12 cellular contexts compared by ENCODE assay signal in the genomic region with DNA sequence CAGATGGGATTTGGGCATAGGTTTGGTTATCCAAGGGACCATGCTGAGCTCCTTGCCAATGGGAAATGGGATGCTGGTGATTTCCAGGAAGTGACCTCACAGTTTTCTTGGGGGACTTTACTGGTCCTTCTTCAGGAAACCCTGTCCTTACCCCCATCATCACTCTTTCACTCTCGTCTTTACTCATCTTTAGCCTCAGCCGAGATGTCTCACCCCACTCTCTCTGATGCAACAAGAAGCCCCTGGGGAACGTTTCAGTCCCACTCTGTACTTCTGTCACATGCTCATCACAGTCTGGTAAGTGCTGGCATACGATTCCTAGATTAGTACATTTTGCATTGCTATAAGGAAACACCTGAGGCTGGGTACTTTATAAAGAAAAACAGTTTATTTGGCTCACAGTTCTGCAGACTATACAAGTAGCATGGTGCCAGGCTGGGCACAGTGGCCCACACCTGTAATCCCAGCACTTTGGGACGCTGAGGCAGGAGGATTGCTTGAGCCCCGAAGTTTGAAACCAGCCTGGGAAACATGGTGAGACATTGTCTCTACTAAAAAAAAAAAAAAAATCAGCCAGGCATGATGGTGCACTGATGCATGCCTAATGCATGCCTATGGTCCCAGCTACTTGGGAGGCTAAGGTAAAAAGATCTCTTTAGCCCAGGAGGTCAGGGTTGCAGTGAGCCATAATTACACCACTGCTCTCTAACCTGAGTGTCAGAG.
A peak's percentile ranks its signal among the peaks of the same experiment; 100 is the strongest.
DNase-seq lines count a peak whose midpoint lies in the region; ATAC-seq and TF ChIP-seq lines count a peak whose summit lies in the region.
"Had no signal": no experiment of that assay in that cellular context is flagged by ENCODE, and none has a peak within 500 bp of the region (broad histone marks: within the 10 kb centered on the region; RNA-seq: fewer than 3 reads in every experiment).

No MANE protein-coding gene starts in this region.

- TF ChIP-seq POLR2A in esophagus squamous epithelium (IDR thresholded peaks at IDR 0.05), result no peak

- DNase-seq in GM19238 (ENCODE audit: insufficient read length, low spot score) (peak; percentile 13), esophagus squamous epithelium (lab: John Stamatoyannopoulos, UW) (no peak), NCI-H510A treated with DMSO at 0.1 percent for 48 hours (lab: John Stamatoyannopoulos, UW) (no peak), T-helper 9 cell (no peak), cerebellar cortex (ENCODE audit: low spot score) (no peak)
- DNase-seq: activated T-cell treated with anti-CD3 and anti-CD28 coated beads for 4 hours, left cardiac atrium had no signal

- H3K4me1 ChIP-seq in esophagus squamous epithelium, result no peaks in the 10 kb centered on the region

- no peaks in the 10 kb centered on the region for H3K9me3 ChIP-seq in esophagus squamous epithelium

- TF ChIP-seq CTCF in esophagus squamous epithelium (IDR thresholded peaks at IDR 0.05), result no peak

- no peak overlapping the region for H3K27ac ChIP-seq in esophagus squamous epithelium
- H3K27ac ChIP-seq: cardiac muscle cell, KMS-11 had no signal

- peaks cover 0 to 11% (median 0%) of the 10 kb centered on the region in 3 donors for H3K36me3 ChIP-seq in esophagus squamous epithelium
- H3K36me3 ChIP-seq: cardiac muscle cell had no signal

- intact Hi-C loops in esophagus squamous epithelium (cut with DNase I), result no loop called here

- ATAC-seq in HG02678 (IDR thresholded peaks at IDR 0.05; ENCODE audit: unreplicated experiment) (peak; percentile 89), HG03460 (IDR thresholded peaks at IDR 0.05; ENCODE audit: unreplicated experiment) (peak; percentile 96)
- ATAC-seq: left cardiac atrium had no signal

- no peaks in the 10 kb centered on the region for H3K27me3 ChIP-seq in esophagus squamous epithelium
- H3K27me3 ChIP-seq: cardiac muscle cell had no signal

- 72 to 78% methylated on average over 6 of the region's 6 CpGs for WGBS in esophagus squamous epithelium, 2 donors

- H3K4me3 ChIP-seq in GM08714 (ENCODE audit: low read length), result peak overlapping the region; percentile 33; the same call in 1 of the 2 replicates
- no peak overlapping the region for H3K4me3 ChIP-seq in esophagus squamous epithelium
- H3K4me3 ChIP-seq: cardiac muscle cell had no signal
